11 cellular contexts compared by ENCODE assay signal in genomic region chr12:47219243-47219642, GRCh38.
A peak's percentile ranks its signal among the peaks of the same experiment; 100 is the strongest.
DNase-seq lines count a peak whose midpoint lies in the region; ATAC-seq and TF ChIP-seq lines count a peak whose summit lies in the region.
"Had no signal": no experiment of that assay in that cellular context is flagged by ENCODE, and none has a peak within 500 bp of the region (broad histone marks: within the 10 kb centered on the region; RNA-seq: fewer than 3 reads in every experiment).

No MANE protein-coding gene starts in this region.

- H3K27ac Mint-ChIP-seq in activated T-cell treated with anti-CD3 and anti-CD28 coated beads, Interleukin-2, amount 50 U/mL, for 24 hours, result peak overlapping the region; percentile 99
- H3K27ac Mint-ChIP-seq in T-cell, result peak overlapping the region; percentile 88 to 96
- H3K27ac Mint-ChIP-seq in stimulated activated effector memory CD8-positive, alpha-beta T cell treated with anti-CD3 and anti-CD28 coated beads, Interleukin-12 subunit alpha, Interleukin-12 subunit beta, amount 100 ng/mL, for 72 hours, result peak overlapping the region; percentile 47

- peaks cover 53% of the 10 kb centered on the region for H3K4me1 Mint-ChIP-seq in activated T-cell treated with anti-CD3 and anti-CD28 coated beads, Interleukin-2, amount 50 U/mL, for 24 hours (ENCODE audit: low read depth)
- peaks cover 51 to 53% (median 51%) of the 10 kb centered on the region in 3 donors for H3K4me1 Mint-ChIP-seq in T-cell
- peaks cover 51% of the 10 kb centered on the region for H3K4me1 Mint-ChIP-seq in stimulated activated effector memory CD8-positive, alpha-beta T cell treated with anti-CD3 and anti-CD28 coated beads, Interleukin-12 subunit alpha, Interleukin-12 subunit beta, amount 100 ng/mL, for 72 hours

- TF ChIP-seq CTCF in epithelial cell of esophagus (IDR thresholded peaks at IDR 0.05; ENCODE audit: insufficient read depth, low read depth, low read length, missing control alignments) (no peak), heart left ventricle (IDR thresholded peaks at IDR 0.05) (no peak)

- H3K4me1 ChIP-seq in heart left ventricle, result peaks cover 0 to 32% (median 6%) of the 10 kb centered on the region in 12 donors

- H3K4me3 Mint-ChIP-seq in activated T-cell treated with anti-CD3 and anti-CD28 coated beads, Interleukin-2, amount 50 U/mL, for 24 hours, result peak overlapping the region; percentile 91
- H3K4me3 Mint-ChIP-seq in T-cell, result peak overlapping the region; percentile 91 to 96 (median 95)
- peak overlapping the region; percentile 99 for H3K4me3 Mint-ChIP-seq in stimulated activated effector memory CD8-positive, alpha-beta T cell treated with anti-CD3 and anti-CD28 coated beads, Interleukin-12 subunit alpha, Interleukin-12 subunit beta, amount 100 ng/mL, for 72 hours

- DNase-seq in activated T-cell treated with anti-CD3 and anti-CD28 coated beads, Interleukin-2, amount 50 U/mL, for 24 hours, result no peak
- DNase-seq in activated T-cell treated with anti-CD3 and anti-CD28 coated beads, Interleukin-2, amount 50 U/mL, for 1 hour, result no peak
- DNase-seq in T-cell, result no peak
- DNase-seq in epithelial cell of esophagus (ENCODE audit: low read depth), result peak; percentile 72
- DNase-seq in stimulated activated effector memory CD8-positive, alpha-beta T cell treated with anti-CD3 and anti-CD28 coated beads, Interleukin-12 subunit alpha, Interleukin-12 subunit beta, amount 100 ng/mL, for 72 hours (ENCODE audit: low spot score in 2 of 2), result peak in 1 of 2 donors; percentile 46
- no peak for DNase-seq in NCI-H1417 treated with DMSO at 0.1 percent for 48 hours (lab: John Stamatoyannopoulos, UW)
- DNase-seq in NCI-H1105 treated with DMSO at 0.1 percent for 48 hours (lab: John Stamatoyannopoulos, UW), result no peak
- no peak for DNase-seq in heart left ventricle
- DNase-seq: activated CD8-positive, alpha-beta memory T cell treated with anti-CD3 and anti-CD28 coated beads, Interleukin-2, amount 50 U/mL, for 4 hours; DND-41; NCI-H526 treated with DMSO at 0.1 percent for 48 hours had no signal

- POLR2A ChIA-PET in T-cell (lab: Charles Lee), result interaction anchor here (0.7 to 1.9 kb wide), 6 partner anchors 8 to 87 kb away, joined by 3 to 10 read pairs (median 5); no protein-coding TSS in a partner anchor

- peaks cover 83% of the 10 kb centered on the region for H3K36me3 Mint-ChIP-seq in activated T-cell treated with anti-CD3 and anti-CD28 coated beads, Interleukin-2, amount 50 U/mL, for 24 hours (ENCODE audit: low read depth)
- peaks cover 60% of the 10 kb centered on the region for H3K36me3 Mint-ChIP-seq in T-cell
- H3K36me3 Mint-ChIP-seq in stimulated activated effector memory CD8-positive, alpha-beta T cell treated with anti-CD3 and anti-CD28 coated beads, Interleukin-12 subunit alpha, Interleukin-12 subunit beta, amount 100 ng/mL, for 72 hours, result peaks cover 100% of the 10 kb centered on the region

- CTCF ChIA-PET in T-cell (lab: Charles Lee), result interaction anchor here (0.7 to 1.5 kb wide), 9 partner anchors 8 to 178 kb away, joined by 3 to 7 read pairs (median 4); no protein-coding TSS in a partner anchor

- H3K27me3 Mint-ChIP-seq in activated T-cell treated with anti-CD3 and anti-CD28 coated beads, Interleukin-2, amount 50 U/mL, for 24 hours, result no peaks in the 10 kb centered on the region
- H3K27me3 Mint-ChIP-seq in T-cell, result no peaks in the 10 kb centered on the region

- H3K36me3 ChIP-seq in heart left ventricle, result no peaks in the 10 kb centered on the region

- ATAC-seq in T-cell (replicated peaks in 1 of 4), result no peak
- no peak for ATAC-seq in stimulated activated effector memory CD8-positive, alpha-beta T cell treated with anti-CD3 and anti-CD28 coated beads, Interleukin-12 subunit alpha, Interleukin-12 subunit beta, amount 100 ng/mL, for 72 hours
- ATAC-seq in heart left ventricle, result no peak

- no peaks in the 10 kb centered on the region for H3K27me3 ChIP-seq in heart left ventricle

- no peak for TF ChIP-seq POLR2A in heart left ventricle (IDR thresholded peaks at IDR 0.05)

- H3K27ac ChIP-seq in heart left ventricle, result peak overlapping the region in 2 of 12 donors; percentile 38 to 52

- no peaks in the 10 kb centered on the region for H3K9me3 ChIP-seq in heart left ventricle

- intact Hi-C loops in heart left ventricle (cut with DNase I), result no loop called here

- 65 to 88% (median 82%) methylated on average over 3 of the region's 3 CpGs for WGBS in heart left ventricle, 4 donors

- H3K4me3 ChIP-seq in epithelial cell of esophagus (ENCODE audit: low read length) (no peak overlapping the region), heart left ventricle (peak overlapping the region in 1 of 12 donors; percentile 52)

- no peaks in the 10 kb centered on the region for H3K9me3 Mint-ChIP-seq in activated T-cell treated with anti-CD3 and anti-CD28 coated beads, Interleukin-2, amount 50 U/mL, for 24 hours
- H3K9me3 Mint-ChIP-seq in T-cell, result no peaks in the 10 kb centered on the region
- H3K9me3 Mint-ChIP-seq in stimulated activated effector memory CD8-positive, alpha-beta T cell treated with anti-CD3 and anti-CD28 coated beads, Interleukin-12 subunit alpha, Interleukin-12 subunit beta, amount 100 ng/mL, for 72 hours, result no peaks in the 10 kb centered on the region

Comparison
In these comparisons a context has a peak if more than half of its experiments do, and no peak if none do; other contexts are left out.
1. H3K27ac Mint-ChIP-seq: peak in every context shown above with its lines; median percentile 99 in activated T-cell treated with anti-CD3 and anti-CD28 coated beads, Interleukin-2, amount 50 U/mL, for 24 hours; 92 in T-cell; 47 in stimulated activated effector memory CD8-positive, alpha-beta T cell treated with anti-CD3 and anti-CD28 coated beads, Interleukin-12 subunit alpha, Interleukin-12 subunit beta, amount 100 ng/mL, for 72 hours.